In the genomic region with DNA sequence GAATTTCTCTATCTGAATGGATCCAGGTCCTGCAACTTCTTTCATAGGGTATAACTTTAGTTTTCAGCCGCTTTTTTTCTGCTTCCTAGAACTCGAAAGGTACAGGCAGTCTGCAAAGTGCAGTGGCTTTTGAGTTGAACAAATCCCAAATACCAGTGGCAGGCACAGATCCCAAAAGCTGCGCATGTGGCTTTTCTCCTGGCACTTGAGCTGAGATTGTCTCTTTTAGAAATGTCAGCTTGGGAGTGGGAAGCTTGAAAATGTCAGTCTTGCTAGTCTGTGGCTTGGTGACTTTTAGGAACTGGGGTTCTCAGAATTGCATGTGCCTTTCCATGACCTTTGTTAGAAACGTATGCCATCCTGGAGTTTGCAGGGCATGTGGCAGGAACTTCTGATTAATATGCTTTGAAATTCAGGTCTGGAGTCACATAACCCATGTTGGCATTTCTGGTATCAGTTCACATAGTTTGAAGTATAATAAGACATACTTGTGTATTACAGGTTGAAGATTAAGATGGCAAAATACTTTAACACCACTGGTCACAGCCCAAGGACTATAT, we compare ENCODE assay signal across 27 cellular contexts.
A peak's percentile ranks its signal among the peaks of the same experiment; 100 is the strongest.
DNase-seq lines count a peak whose midpoint lies in the region; ATAC-seq lines count a peak whose summit lies in the region.
"Had no signal": no experiment of that assay in that cellular context is flagged by ENCODE, and none has a peak within 500 bp of the region (broad histone marks: within the 10 kb centered on the region; RNA-seq: fewer than 3 reads in every experiment).

No MANE protein-coding gene starts in this region.

- peak; percentile 50 for ATAC-seq in stimulated activated naive CD8-positive, alpha-beta T cell treated with anti-CD3 and anti-CD28 coated beads, Interleukin-15, Interleukin-2, amounts not matched to agents 100 U/mL and 50 U/mL, for 24 hours
- ATAC-seq in stimulated activated naive CD8-positive, alpha-beta T cell treated with anti-CD3 and anti-CD28 coated beads, Interleukin-15, amount 100 ng/mL, for 72 hours = no peak
- no peak for ATAC-seq in activated T-cell treated with anti-CD3 and anti-CD28 coated beads, Interleukin-2, amount 50 U/mL, for 4 hours
- ATAC-seq: effector memory CD8-positive, alpha-beta T cell; esophagus mucosa; mucosa of descending colon had no signal

- DNase-seq in stimulated activated naive CD8-positive, alpha-beta T cell treated with anti-CD3 and anti-CD28 coated beads, Interleukin-15, Interleukin-2, amounts not matched to agents 100 U/mL and 50 U/mL, for 24 hours = peak; percentile 13
- no peak for DNase-seq in stimulated activated naive CD8-positive, alpha-beta T cell treated with anti-CD3 and anti-CD28 coated beads, Interleukin-15, amount 100 ng/mL, for 72 hours
- DNase-seq in activated naive CD8-positive, alpha-beta T cell treated with anti-CD3 and anti-CD28 coated beads for 36 hours = no peak
- DNase-seq in myocyte (ENCODE audit: low read depth) (peak; percentile 18), OCI-M2 (lab: John Stamatoyannopoulos, UW; ENCODE audit: unreplicated experiment) (no peak), KG1 (lab: John Stamatoyannopoulos, UW) (no peak)
- DNase-seq in stimulated activated CD8-positive, alpha-beta memory T cell treated with anti-CD3 and anti-CD28 coated beads, Interleukin-4, amount 100 ng/mL, for 48 hours = no peak
- DNase-seq in activated T-cell treated with anti-CD3 and anti-CD28 coated beads, Interleukin-2, amount 50 U/mL, for 4 hours = no peak
- DNase-seq: activated CD4-positive, alpha-beta T cell treated with anti-CD3 and anti-CD28 coated beads, Interleukin-2, amount 50 U/mL, for 4 hours; activated naive CD4-positive, alpha-beta T cell treated with Interleukin-2 at 50 U/mL for 16 hours; amniotic stem cell; DMS79 treated with DMSO at 0.1 percent for 48 hours; effector memory CD8-positive, alpha-beta T cell; foreskin melanocyte; H7; Karpas-422; mucosa of descending colon; NCI-H187; NCI-H2171 treated with DMSO at 0.1 percent for 48 hours; NCI-H524 treated with DMSO at 0.1 percent for 48 hours; posterior cingulate gyrus; sigmoid colon; stimulated activated CD4-positive, alpha-beta T cell treated with anti-CD3 and anti-CD28 coated beads, Interleukin-15, amount 100 ng/mL, for 24 hours; substantia nigra had no signal

- peak overlapping the region in 1 of 2 donors; percentile 27 for H3K4me3 Mint-ChIP-seq in stimulated activated naive CD8-positive, alpha-beta T cell treated with anti-CD3 and anti-CD28 coated beads, Interleukin-15, amount 100 ng/mL, for 72 hours
- no peak overlapping the region for H3K4me3 Mint-ChIP-seq in activated naive CD8-positive, alpha-beta T cell treated with anti-CD3 and anti-CD28 coated beads for 36 hours
- no peak overlapping the region for H3K4me3 Mint-ChIP-seq in activated T-cell treated with anti-CD3 and anti-CD28 coated beads, Interleukin-2, amount 50 U/mL, for 4 hours
- H3K4me3 Mint-ChIP-seq: effector memory CD8-positive, alpha-beta T cell; neural progenitor cell; T-helper 1 cell treated with Interleukin-12 subunit alpha and Interleukin-12 subunit beta and Interleukin-4 antibody, amounts not matched to agents 30 μg/mL and 1 μg/mL, for 36 hours had no signal

- no peaks in the 10 kb centered on the region for H3K27me3 Mint-ChIP-seq in stimulated activated naive CD8-positive, alpha-beta T cell treated with anti-CD3 and anti-CD28 coated beads, Interleukin-15, amount 100 ng/mL, for 72 hours
- no peaks in the 10 kb centered on the region for H3K27me3 Mint-ChIP-seq in activated naive CD8-positive, alpha-beta T cell treated with anti-CD3 and anti-CD28 coated beads for 36 hours
- no peaks in the 10 kb centered on the region for H3K27me3 Mint-ChIP-seq in activated T-cell treated with anti-CD3 and anti-CD28 coated beads, Interleukin-2, amount 50 U/mL, for 4 hours (ENCODE audit: low read depth)
- H3K27me3 Mint-ChIP-seq: effector memory CD8-positive, alpha-beta T cell had no signal

- peaks cover 42% of the 10 kb centered on the region for H3K4me1 Mint-ChIP-seq in stimulated activated naive CD8-positive, alpha-beta T cell treated with anti-CD3 and anti-CD28 coated beads, Interleukin-15, amount 100 ng/mL, for 72 hours
- peaks cover 28% of the 10 kb centered on the region for H3K4me1 Mint-ChIP-seq in activated naive CD8-positive, alpha-beta T cell treated with anti-CD3 and anti-CD28 coated beads for 36 hours
- peaks cover 57% of the 10 kb centered on the region for H3K4me1 Mint-ChIP-seq in activated T-cell treated with anti-CD3 and anti-CD28 coated beads, Interleukin-2, amount 50 U/mL, for 4 hours (ENCODE audit: low read depth)

- peaks cover 27% of the 10 kb centered on the region for H3K36me3 Mint-ChIP-seq in activated naive CD8-positive, alpha-beta T cell treated with anti-CD3 and anti-CD28 coated beads for 36 hours
- peaks cover 22% of the 10 kb centered on the region for H3K36me3 Mint-ChIP-seq in activated T-cell treated with anti-CD3 and anti-CD28 coated beads, Interleukin-2, amount 50 U/mL, for 4 hours (ENCODE audit: insufficient read depth)

- H3K9me3 Mint-ChIP-seq in stimulated activated naive CD8-positive, alpha-beta T cell treated with anti-CD3 and anti-CD28 coated beads, Interleukin-15, amount 100 ng/mL, for 72 hours = peaks cover 5 to 19% of the 10 kb centered on the region in 2 donors
- H3K9me3 Mint-ChIP-seq in activated naive CD8-positive, alpha-beta T cell treated with anti-CD3 and anti-CD28 coated beads for 36 hours = peaks cover 12% of the 10 kb centered on the region
- peaks cover 9% of the 10 kb centered on the region for H3K9me3 Mint-ChIP-seq in activated T-cell treated with anti-CD3 and anti-CD28 coated beads, Interleukin-2, amount 50 U/mL, for 4 hours
- H3K9me3 Mint-ChIP-seq: effector memory CD8-positive, alpha-beta T cell had no signal

- H3K27ac Mint-ChIP-seq in stimulated activated naive CD8-positive, alpha-beta T cell treated with anti-CD3 and anti-CD28 coated beads, Interleukin-15, amount 100 ng/mL, for 72 hours = no peak overlapping the region
- peak overlapping the region; percentile 0 for H3K27ac Mint-ChIP-seq in activated naive CD8-positive, alpha-beta T cell treated with anti-CD3 and anti-CD28 coated beads for 36 hours
- H3K27ac Mint-ChIP-seq: T-helper 1 cell treated with Interleukin-12 subunit alpha and Interleukin-12 subunit beta and Interleukin-4 antibody, amounts not matched to agents 30 μg/mL and 1 μg/mL, for 36 hours had no signal

Comparison
In these comparisons a context has a peak if more than half of its experiments do, and no peak if none do; other contexts are left out.
1. DNase-seq: peak in stimulated activated naive CD8-positive, alpha-beta T cell treated with anti-CD3 and anti-CD28 coated beads, Interleukin-15, Interleukin-2, amounts not matched to agents 100 U/mL and 50 U/mL, for 24 hours (single experiment) and myocyte (single experiment); none in stimulated activated naive CD8-positive, alpha-beta T cell treated with anti-CD3 and anti-CD28 coated beads, Interleukin-15, amount 100 ng/mL, for 72 hours (0 of 2), activated naive CD8-positive, alpha-beta T cell treated with anti-CD3 and anti-CD28 coated beads for 36 hours (single experiment), OCI-M2 (single experiment), stimulated activated CD8-positive, alpha-beta memory T cell treated with anti-CD3 and anti-CD28 coated beads, Interleukin-4, amount 100 ng/mL, for 48 hours (single experiment), activated T-cell treated with anti-CD3 and anti-CD28 coated beads, Interleukin-2, amount 50 U/mL, for 4 hours (single experiment) and KG1 (single experiment).